ENCODE assay signal across 1 cellular context in the genomic region with DNA sequence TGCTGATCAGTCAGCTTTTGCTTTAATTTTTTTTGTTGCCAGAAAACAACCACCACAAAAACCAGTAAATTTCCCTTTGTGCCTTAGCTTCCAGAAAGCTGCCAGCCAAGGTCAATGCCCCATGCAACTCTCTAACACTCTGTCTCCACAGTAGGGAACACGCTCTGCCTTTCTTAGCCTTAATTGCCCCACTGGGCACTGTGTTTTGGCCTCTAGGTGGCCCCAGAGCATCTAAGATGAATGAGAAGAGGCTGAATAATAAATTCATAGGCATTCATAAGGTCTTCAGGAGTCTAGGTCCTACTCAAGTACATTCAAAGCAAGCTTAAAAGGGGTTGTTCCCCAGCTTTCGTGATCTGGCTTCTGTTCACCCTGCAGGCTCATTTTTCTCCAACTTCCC.
TF ChIP-seq lines count a peak whose summit lies in the region.

No MANE protein-coding gene starts in this region.

TF ChIP-seq in SK-N-SH treated with all-trans-retinoic acid at 6 μM for 48 hours, 23 proteins besides CTCF, POLR2A, EP300 and RAD21 (continued from another document):
- TF ChIP-seq, protein P1, sequence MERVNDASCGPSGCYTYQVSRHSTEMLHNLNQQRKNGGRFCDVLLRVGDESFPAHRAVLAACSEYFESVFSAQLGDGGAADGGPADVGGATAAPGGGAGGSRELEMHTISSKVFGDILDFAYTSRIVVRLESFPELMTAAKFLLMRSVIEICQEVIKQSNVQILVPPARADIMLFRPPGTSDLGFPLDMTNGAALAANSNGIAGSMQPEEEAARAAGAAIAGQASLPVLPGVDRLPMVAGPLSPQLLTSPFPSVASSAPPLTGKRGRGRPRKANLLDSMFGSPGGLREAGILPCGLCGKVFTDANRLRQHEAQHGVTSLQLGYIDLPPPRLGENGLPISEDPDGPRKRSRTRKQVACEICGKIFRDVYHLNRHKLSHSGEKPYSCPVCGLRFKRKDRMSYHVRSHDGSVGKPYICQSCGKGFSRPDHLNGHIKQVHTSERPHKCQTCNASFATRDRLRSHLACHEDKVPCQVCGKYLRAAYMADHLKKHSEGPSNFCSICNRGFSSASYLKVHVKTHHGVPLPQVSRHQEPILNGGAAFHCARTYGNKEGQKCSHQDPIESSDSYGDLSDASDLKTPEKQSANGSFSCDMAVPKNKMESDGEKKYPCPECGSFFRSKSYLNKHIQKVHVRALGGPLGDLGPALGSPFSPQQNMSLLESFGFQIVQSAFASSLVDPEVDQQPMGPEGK (CRISPR knock-in tag; IDR thresholded peaks at IDR 0.05; ENCODE audit: borderline replicate concordance): no peak
- TF ChIP-seq OSR1 (CRISPR knock-in tag; IDR thresholded peaks at IDR 0.05): no peak
- no peak for TF ChIP-seq BACH2 (CRISPR knock-in tag; IDR thresholded peaks at IDR 0.05; ENCODE audit: borderline replicate concordance)
- no peak for TF ChIP-seq RARB (CRISPR knock-in tag; IDR thresholded peaks at IDR 0.05)
- TF ChIP-seq ZFP30 (CRISPR knock-in tag; IDR thresholded peaks at IDR 0.05): no peak
- TF ChIP-seq ZNF70 (CRISPR knock-in tag; IDR thresholded peaks at IDR 0.05): no peak
TF ChIP-seq in SK-N-SH treated with all-trans-retinoic acid at 6 μM for 48 hours: peak in this region for 0.
